Comparison of ENCODE assay signal across 26 cellular contexts in the genomic region with DNA sequence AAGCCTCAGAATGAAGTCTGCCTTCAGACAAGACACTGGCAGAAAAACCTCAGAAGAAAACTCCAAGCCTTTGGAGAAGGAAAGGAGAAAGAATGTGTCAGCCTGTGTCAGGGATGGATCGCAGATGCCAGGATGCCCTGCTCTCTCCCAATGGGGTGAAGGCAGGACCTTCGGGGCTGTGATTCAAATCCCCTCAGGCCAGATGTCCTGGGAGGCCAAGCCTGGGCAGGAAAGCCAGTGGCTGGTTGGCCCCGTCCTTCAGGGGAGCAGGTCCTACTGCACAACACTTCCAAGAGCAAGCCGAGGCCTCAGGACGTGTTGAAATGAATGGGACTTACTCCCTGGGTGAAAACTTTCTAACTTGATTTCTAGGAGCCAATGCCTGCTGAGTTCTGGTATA. TPM values are rescaled to one million over a fixed set of nuclear protein-coding genes. Genes with fewer than 3 reads are reported as not detected.
"Had no signal": no experiment of that assay in that cellular context is flagged by ENCODE, and none has a peak within 500 bp of the region (broad histone marks: within the 10 kb centered on the region; RNA-seq: fewer than 3 reads in every experiment).

No MANE protein-coding gene starts in this region.

- H3K9me3 Mint-ChIP-seq: activated naive CD4-positive, alpha-beta T cell treated with anti-CD3 and anti-CD28 coated beads, Interleukin-2, amount 10 ng/mL, durations not matched to agents 7 days and 5 days; activated T-helper 2 cell treated with anti-CD3 and anti-CD28 coated beads, Interferon-gamma antibody, Interleukin-2, Interleukin-4, amounts not matched to agents 10 μg/mL and 5 μg/mL and 100 μg/mL, durations not matched to agents 14 hours and 24 hours and 36 hours; naive B cell; T-helper 2 cell treated with Interferon-gamma antibody and Interleukin-4, amounts not matched to agents 5 μg/mL and 100 μg/mL, for 36 hours; WTC11 had no signal

- H3K4me3 Mint-ChIP-seq: activated naive CD4-positive, alpha-beta T cell treated with anti-CD3 and anti-CD28 coated beads, Interleukin-2, amount 10 ng/mL, durations not matched to agents 7 days and 5 days; T-helper 2 cell treated with Interferon-gamma antibody and Interleukin-4, amounts not matched to agents 5 μg/mL and 100 μg/mL, for 36 hours; WTC11 had no signal

- ATAC-seq: gastroesophageal sphincter, heart left ventricle, mucosa of descending colon, pancreas, right lobe of liver, WTC11 had no signal

- H3K27ac ChIP-seq: esophagus muscularis mucosa, gastroesophageal sphincter, heart left ventricle, left ventricle myocardium inferior, pancreas, right lobe of liver had no signal

- H3K4me1 ChIP-seq: left ventricle myocardium inferior, right lobe of liver had no signal

- H3K27me3 ChIP-seq: esophagus muscularis mucosa, gastroesophageal sphincter, heart left ventricle, pancreas, right lobe of liver had no signal

- H3K36me3 ChIP-seq: right lobe of liver had no signal

- DNase-seq: activated CD4-positive, alpha-beta T cell treated with anti-CD3 and anti-CD28 coated beads, Interleukin-2, amount 50 U/mL, for 1 hour; activated naive CD4-positive, alpha-beta T cell treated with anti-CD3 and anti-CD28 coated beads, Interleukin-2, amount 10 ng/mL, durations not matched to agents 7 days and 5 days; amygdala; dermis blood vessel endothelial cell; effector memory CD4-positive, alpha-beta T cell; heart left ventricle; left ventricle myocardium inferior; mammary epithelial cell; mucosa of descending colon; naive B cell; pancreas; right lobe of liver; small intestine; stimulated activated CD4-positive, alpha-beta T cell treated with anti-CD3 and anti-CD28 coated beads, Interleukin-15, amount 100 ng/mL, for 24 hours; stimulated activated CD4-positive, alpha-beta T cell treated with anti-CD3 and anti-CD28 coated beads, Interleukin-2, amount 100 ng/mL, for 48 hours had no signal

- H3K27ac Mint-ChIP-seq: activated naive CD4-positive, alpha-beta T cell treated with anti-CD3 and anti-CD28 coated beads, Interleukin-2, amount 10 ng/mL, durations not matched to agents 7 days and 5 days; activated T-helper 2 cell treated with anti-CD3 and anti-CD28 coated beads, Interferon-gamma antibody, Interleukin-2, Interleukin-4, amounts not matched to agents 10 μg/mL and 5 μg/mL and 100 μg/mL, durations not matched to agents 14 hours and 24 hours and 36 hours; T-helper 2 cell treated with Interferon-gamma antibody and Interleukin-4, amounts not matched to agents 5 μg/mL and 100 μg/mL, for 36 hours; WTC11 had no signal

- H3K27me3 Mint-ChIP-seq: activated naive CD4-positive, alpha-beta T cell treated with anti-CD3 and anti-CD28 coated beads, Interleukin-2, amount 10 ng/mL, durations not matched to agents 7 days and 5 days; naive B cell had no signal

- H3K36me3 Mint-ChIP-seq: WTC11 had no signal

- H3K4me3 ChIP-seq: esophagus muscularis mucosa, gastroesophageal sphincter, heart left ventricle, left ventricle myocardium inferior, mucosa of descending colon, pancreas, right lobe of liver had no signal

RNA-seq across cellular contexts. Expression of gene GJA10, which starts 36.5 kb away (rescaled TPM):
- total RNA-seq: cardiac septum, dermis blood vessel endothelial cell, endothelial cell of umbilical vein, esophagus muscularis mucosa, gastroesophageal sphincter, heart left ventricle, kidney epithelial cell, left ventricle myocardium inferior, mammary epithelial cell, mucosa of descending colon, pancreas, pulmonary artery endothelial cell, right lobe of liver, ureter, WTC11 had no signal
- polyA plus RNA-seq: endothelial cell of umbilical vein, heart left ventricle, mammary epithelial cell, pancreas, small intestine, thymus had no signal
